Comparison of ENCODE assay signal across 8 cellular contexts in the genomic region with DNA sequence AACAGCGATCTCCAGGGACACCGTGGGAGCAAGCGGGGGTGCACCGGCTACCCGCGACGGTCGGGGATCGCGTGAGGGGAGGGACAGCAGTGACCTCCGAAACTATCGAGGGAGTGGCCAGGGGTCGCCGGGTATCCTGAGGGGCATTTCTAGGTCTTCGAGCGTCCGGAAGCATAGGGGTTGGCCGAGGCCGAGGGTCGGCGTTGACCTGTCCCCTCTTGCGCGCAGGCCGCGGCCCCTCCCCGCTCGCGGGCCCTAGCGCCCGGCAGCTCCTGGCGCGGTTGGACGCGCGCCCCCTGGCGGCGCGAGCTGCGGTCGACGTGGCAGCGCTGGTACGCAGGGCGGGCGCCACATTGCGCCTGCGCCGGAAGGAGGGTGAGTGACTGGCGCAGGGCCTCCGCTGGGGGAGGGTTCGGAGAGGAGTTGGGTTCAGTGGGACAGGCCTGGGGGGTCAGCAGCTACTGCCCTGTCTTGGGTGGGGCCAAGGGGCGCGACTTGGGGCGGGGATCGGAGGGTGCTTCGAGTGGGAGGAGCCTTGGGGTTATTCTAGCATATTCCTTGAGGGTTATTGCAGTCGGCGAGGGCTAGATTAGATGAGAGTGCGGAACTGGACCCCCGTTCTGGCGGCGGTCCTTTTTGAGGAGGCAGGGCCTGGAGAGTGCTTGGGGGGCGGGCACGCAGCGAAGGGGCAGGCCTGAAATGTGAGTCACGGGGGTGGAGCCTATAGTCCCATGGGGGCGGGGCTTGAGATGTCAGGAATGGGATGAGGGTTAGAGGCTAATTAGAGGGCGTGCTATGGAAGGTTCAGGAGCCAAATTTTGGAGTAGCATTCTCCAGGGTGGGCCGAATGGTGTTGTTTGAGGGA. TPM values are rescaled to one million over a fixed set of nuclear protein-coding genes. Genes with fewer than 3 reads are reported as not detected.
DNase-seq lines count a peak whose midpoint lies in the region; ATAC-seq and TF ChIP-seq lines count a peak whose summit lies in the region.

No MANE protein-coding gene starts in this region.

- intact Hi-C loops in right lobe of liver (cut with DNase I): no loop called here

- peak; percentile 74 for DNase-seq in AG08395 (ENCODE audit: low spot score)
- DNase-seq in NCI-H526 (lab: John Stamatoyannopoulos, UW): peak; percentile 54 to 80
- DNase-seq in activated CD4-positive, alpha-beta T cell treated with anti-CD3 and anti-CD28 coated beads, Interleukin-2, amount 50 U/mL, for 1 hour: peak; percentile 75
- peak; percentile 88 for DNase-seq in dermis blood vessel endothelial cell
- peak; percentile 89 to 93 (median 90) for DNase-seq in right lobe of liver
- peak; percentile 75 for DNase-seq in stimulated activated CD4-positive, alpha-beta T cell treated with anti-CD3 and anti-CD28 coated beads, Interleukin-4, amount 100 ng/mL, for 4 hours

- H3K36me3 ChIP-seq in right lobe of liver: no peaks in the 10 kb centered on the region

- H3K27me3 ChIP-seq in right lobe of liver: no peaks in the 10 kb centered on the region

- H3K4me1 ChIP-seq in right lobe of liver: peaks cover 0 to 11% (median 4%) of the 10 kb centered on the region in 4 donors

- peak; percentile 50 for ATAC-seq in GM18867 (IDR thresholded peaks at IDR 0.05; ENCODE audit: unreplicated experiment)
- ATAC-seq in HG03280 (IDR thresholded peaks at IDR 0.05; ENCODE audit: unreplicated experiment): peak; percentile 68
- peak; percentile 76 to 84 (median 79) for ATAC-seq in right lobe of liver

- H3K4me3 ChIP-seq in right lobe of liver: peak overlapping the region; percentile 23 to 50 (median 50)

- peak; percentile 67 to 83 (median 76) for TF ChIP-seq CTCF in right lobe of liver (IDR thresholded peaks at IDR 0.05)

- WGBS in right lobe of liver (ENCODE audit: insufficient coverage, low coverage, low lambda C conversion rate, missing lambda C conversion rate): 46% methylated on average over 16 of the region's 69 CpGs

- H3K9me3 ChIP-seq in right lobe of liver: no peaks in the 10 kb centered on the region

- peak; percentile 38 for TF ChIP-seq POLR2A in right lobe of liver (IDR thresholded peaks at IDR 0.05)

- peak overlapping the region; percentile 71 to 87 (median 81) for H3K27ac ChIP-seq in right lobe of liver

RNA-seq across cellular contexts. Expression of a gene that starts 1.2 kb away (rescaled TPM):
- total RNA-seq in dermis blood vessel endothelial cell (0.68 and 0.84 TPM in 2 replicates), right lobe of liver (10 to 100 TPM in 4 of 6 experiments, 1 to 10 TPM in 2; 8.8 to 24.0 (median 18.4) TPM)

RNA-seq across cellular contexts. Expression of a gene that starts 7.9 kb away (rescaled TPM):
- total RNA-seq in dermis blood vessel endothelial cell: 2.6 and 13.1 TPM in 2 replicates
- 10 to 100 TPM in 4 of 6 experiments, 1 to 10 TPM in 2; 7.4 to 24.4 (median 14.5) TPM for total RNA-seq in right lobe of liver

RNA-seq across cellular contexts. Expression of a gene that starts 22.4 kb away (rescaled TPM):
- total RNA-seq in dermis blood vessel endothelial cell (9.4 and 9.7 TPM in 2 replicates), right lobe of liver (1 to 10 TPM; 3.8 to 6.4 (median 5.0) TPM)

RNA-seq across cellular contexts. Expression of a gene that starts 36.2 kb away (rescaled TPM):
- total RNA-seq in dermis blood vessel endothelial cell (0.14 and 0.34 TPM in 2 replicates), right lobe of liver (under 1 TPM in 5 of 6 experiments, not detected in 1; 0.12 to 0.39 (median 0.27) TPM)

RNA-seq across cellular contexts. Expression of a gene that starts 40.3 kb away (rescaled TPM):
- total RNA-seq in dermis blood vessel endothelial cell (24.5 and 27.2 TPM in 2 replicates), right lobe of liver (10 to 100 TPM in 3 of 6 experiments, 1 to 10 TPM in 3; 9.3 to 14.9 (median 10.2) TPM)

Comparison
In these comparisons a context has a peak if more than half of its experiments do, and no peak if none do; other contexts are left out.
1. Peak in every context shown above with its lines: DNase-seq, ATAC-seq, H3K4me3 ChIP-seq and H3K27ac ChIP-seq.